Comparison of ENCODE assay signal across 8 cellular contexts in genomic region chr13:74575729-74576125, GRCh38.
A peak's percentile ranks its signal among the peaks of the same experiment; 100 is the strongest.
DNase-seq lines count a peak whose midpoint lies in the region; ATAC-seq and TF ChIP-seq lines count a peak whose summit lies in the region.

No MANE protein-coding gene starts in this region.

- peak overlapping the region; percentile 76 for H3K4me3 Mint-ChIP-seq in activated naive CD4-positive, alpha-beta T cell treated with anti-CD3 and anti-CD28 coated beads, Interleukin-2, amount 50 U/mL, for 24 hours
- H3K4me3 Mint-ChIP-seq in neural crest cell: peak overlapping the region; percentile 84

- no peaks in the 10 kb centered on the region for H3K9me3 Mint-ChIP-seq in activated naive CD4-positive, alpha-beta T cell treated with anti-CD3 and anti-CD28 coated beads, Interleukin-2, amount 50 U/mL, for 24 hours
- peaks cover 2% of the 10 kb centered on the region for H3K9me3 Mint-ChIP-seq in neural crest cell

- peaks cover 23% of the 10 kb centered on the region for H3K27me3 Mint-ChIP-seq in activated naive CD4-positive, alpha-beta T cell treated with anti-CD3 and anti-CD28 coated beads, Interleukin-2, amount 50 U/mL, for 24 hours
- no peaks in the 10 kb centered on the region for H3K27me3 Mint-ChIP-seq in neural crest cell (ENCODE audit: low read depth)

- ATAC-seq in GM21737 (IDR thresholded peaks at IDR 0.05; ENCODE audit: unreplicated experiment) (peak; percentile 80), esophagus mucosa (no peak)

- POLR2A ChIA-PET in RWPE1 (lab: Yijun Ruan, JAX; ENCODE audit: low non-redundant PET): no interaction called here

- H3K36me3 Mint-ChIP-seq in activated naive CD4-positive, alpha-beta T cell treated with anti-CD3 and anti-CD28 coated beads, Interleukin-2, amount 50 U/mL, for 24 hours: no peaks in the 10 kb centered on the region
- H3K36me3 Mint-ChIP-seq in neural crest cell (ENCODE audit: low read depth): no peaks in the 10 kb centered on the region

- DNase-seq in RWPE1 (ENCODE audit: low spot score) (peak; percentile 17), globus pallidus (ENCODE audit: low spot score) (peak; percentile 60), neural crest cell (ENCODE audit: low read depth, low spot score) (peak; percentile 63), stromal cell of bone marrow (ENCODE audit: low read depth) (peak; percentile 15)
- no peak for DNase-seq in NK-92 treated with Interleukin-12 subunit alpha and Interleukin-12 subunit beta, amount 100 ng/mL, for 24 hours (lab: John Stamatoyannopoulos, UW)

- peaks cover 11% of the 10 kb centered on the region for H3K4me1 Mint-ChIP-seq in activated naive CD4-positive, alpha-beta T cell treated with anti-CD3 and anti-CD28 coated beads, Interleukin-2, amount 50 U/mL, for 24 hours
- H3K4me1 Mint-ChIP-seq in neural crest cell: peaks cover 26% of the 10 kb centered on the region

- CTCF ChIA-PET in RWPE1 (lab: Yijun Ruan, JAX): no interaction called here

- no peak overlapping the region for H3K27ac Mint-ChIP-seq in activated naive CD4-positive, alpha-beta T cell treated with anti-CD3 and anti-CD28 coated beads, Interleukin-2, amount 50 U/mL, for 24 hours
- H3K27ac Mint-ChIP-seq in neural crest cell (ENCODE audit: unreplicated experiment): peak overlapping the region; percentile 83

- H3K27ac ChIP-seq in RWPE1: no peak overlapping the region

- TF ChIP-seq CTCF in RWPE1 (conservative IDR thresholded peaks at IDR 0.05; ENCODE audit: low read depth) (no peak), neural crest cell (conservative IDR thresholded peaks at IDR 0.05) (no peak)
